ENCODE assay signal across 12 cellular contexts in the genomic region with DNA sequence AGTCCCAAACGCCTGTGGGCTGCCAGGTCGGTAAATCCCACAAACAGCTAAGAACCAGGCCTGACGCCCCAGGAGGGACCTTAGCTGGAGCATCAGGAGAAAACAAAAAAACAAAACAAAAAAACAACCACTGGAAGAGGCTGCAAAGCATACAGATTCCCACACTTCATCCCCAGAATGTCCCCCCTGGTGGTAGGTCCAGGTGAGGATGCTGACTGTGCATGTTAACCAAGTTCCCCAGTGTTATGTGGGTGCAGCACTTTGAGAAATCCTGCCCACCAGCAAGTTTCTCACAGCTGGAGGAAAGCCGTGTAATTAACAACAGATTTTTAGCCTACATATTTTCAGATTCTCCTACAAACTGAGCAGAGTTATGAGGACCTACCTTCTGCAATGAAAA. TPM values are rescaled to one million over a fixed set of nuclear protein-coding genes. Genes with fewer than 3 reads are reported as not detected.
DNase-seq lines count a peak whose midpoint lies in the region; FAIRE-seq and TF ChIP-seq lines count a peak whose summit lies in the region.
"Had no signal": no experiment of that assay in that cellular context is flagged by ENCODE, and none has a peak within 500 bp of the region (broad histone marks: within the 10 kb centered on the region; RNA-seq: fewer than 3 reads in every experiment).

No MANE protein-coding gene starts in this region.

- TF ChIP-seq CTCF in bronchial epithelial cell (IDR thresholded peaks at IDR 0.05; ENCODE audit: insufficient read depth, low read length, severe bottlenecking) (peak; percentile 20), osteocyte (IDR thresholded peaks at IDR 0.05) (peak; percentile 21)

- CTCF ChIA-PET in activated naive CD4-positive, alpha-beta T cell treated with anti-CD3 and anti-CD28 coated beads, Interleukin-2, amount 10 ng/mL, durations not matched to agents 7 days and 5 days (lab: Charles Lee), result interaction anchor here (1.0 to 1.2 kb wide), 3 partner anchors 14 to 33 kb away, joined by 3 to 4 read pairs (median 3); no protein-coding TSS in a partner anchor

- no peaks in the 10 kb centered on the region for H3K9me3 Mint-ChIP-seq in activated naive CD4-positive, alpha-beta T cell treated with anti-CD3 and anti-CD28 coated beads, Interleukin-2, amount 10 ng/mL, durations not matched to agents 7 days and 5 days
- no peaks in the 10 kb centered on the region for H3K9me3 Mint-ChIP-seq in osteocyte (ENCODE audit: unreplicated experiment)

- FAIRE-seq in bronchial epithelial cell (lab: Jason Lieb, UNC), result no peak

- no peaks in the 10 kb centered on the region for H3K27me3 ChIP-seq in bronchial epithelial cell (ENCODE audit: control insufficient read depth, insufficient read depth, low read length)
- H3K27me3 ChIP-seq: BLaER1 treated with 17β-estradiol and CSF1 and Interleukin-3, amounts not matched to agents 10 nM and 100 nM had no signal

- H3K36me3 ChIP-seq in bronchial epithelial cell (ENCODE audit: control insufficient read depth, insufficient read depth, low read length), result no peaks in the 10 kb centered on the region
- H3K36me3 ChIP-seq: prostate gland, tibial artery had no signal

- peaks cover 47% of the 10 kb centered on the region for H3K36me3 Mint-ChIP-seq in activated naive CD4-positive, alpha-beta T cell treated with anti-CD3 and anti-CD28 coated beads, Interleukin-2, amount 10 ng/mL, durations not matched to agents 7 days and 5 days
- H3K36me3 Mint-ChIP-seq in osteocyte (ENCODE audit: unreplicated experiment), result peaks cover 4% of the 10 kb centered on the region

- peak overlapping the region; percentile 39 for H3K27ac Mint-ChIP-seq in activated naive CD4-positive, alpha-beta T cell treated with anti-CD3 and anti-CD28 coated beads, Interleukin-2, amount 10 ng/mL, durations not matched to agents 7 days and 5 days
- H3K27ac Mint-ChIP-seq in osteocyte (ENCODE audit: unreplicated experiment), result no peak overlapping the region

- no peak overlapping the region for H3K4me3 ChIP-seq in bronchial epithelial cell (ENCODE audit: low read depth, low read length)
- H3K4me3 ChIP-seq: BLaER1 treated with 17β-estradiol and CSF1 and Interleukin-3, amounts not matched to agents 10 nM and 100 nM; prostate gland; tibial artery had no signal

- no peaks in the 10 kb centered on the region for H3K27me3 Mint-ChIP-seq in activated naive CD4-positive, alpha-beta T cell treated with anti-CD3 and anti-CD28 coated beads, Interleukin-2, amount 10 ng/mL, durations not matched to agents 7 days and 5 days
- no peaks in the 10 kb centered on the region for H3K27me3 Mint-ChIP-seq in osteocyte (ENCODE audit: unreplicated experiment)

- no peak overlapping the region for H3K4me3 Mint-ChIP-seq in activated naive CD4-positive, alpha-beta T cell treated with anti-CD3 and anti-CD28 coated beads, Interleukin-2, amount 10 ng/mL, durations not matched to agents 7 days and 5 days
- H3K4me3 Mint-ChIP-seq in osteocyte (ENCODE audit: unreplicated experiment), result no peak overlapping the region

- H3K4me1 Mint-ChIP-seq in activated naive CD4-positive, alpha-beta T cell treated with anti-CD3 and anti-CD28 coated beads, Interleukin-2, amount 10 ng/mL, durations not matched to agents 7 days and 5 days, result peaks cover 43% of the 10 kb centered on the region
- peaks cover 54% of the 10 kb centered on the region for H3K4me1 Mint-ChIP-seq in osteocyte (ENCODE audit: unreplicated experiment)

- DNase-seq in activated naive CD4-positive, alpha-beta T cell treated with anti-CD3 and anti-CD28 coated beads, Interleukin-2, amount 10 ng/mL, durations not matched to agents 7 days and 5 days, result peak; percentile 28
- no peak for DNase-seq in activated naive CD4-positive, alpha-beta T cell (lab: John Stamatoyannopoulos, UW)
- DNase-seq in HuH-7.5 (ENCODE audit: low spot score) (peak; percentile 16), bronchial epithelial cell (ENCODE audit: low read depth) (no peak), osteocyte (ENCODE audit: extremely low spot score, unreplicated experiment) (no peak), midbrain (lab: John Stamatoyannopoulos, UW) (no peak)
- no peak for DNase-seq in stimulated activated CD4-positive, alpha-beta T cell treated with anti-CD3 and anti-CD28 coated beads, Interleukin-4, amount 100 ng/mL, for 4 hours
- DNase-seq in stimulated activated CD4-positive, alpha-beta T cell treated with anti-CD3 and anti-CD28 coated beads, Interleukin-4, amount 100 ng/mL, for 1 hour, result no peak
- DNase-seq: anterior cingulate cortex, tibial artery had no signal

RNA-seq across cellular contexts. Expression of gene ST3GAL5, which starts 15.1 kb away (rescaled TPM):
- 2.6 and 29.7 TPM in 2 replicates for total RNA-seq in bronchial epithelial cell
- 42.2 and 43.6 TPM in 2 replicates for total RNA-seq in osteocyte

Comparison
In these comparisons a context has a peak if more than half of its experiments do, and no peak if none do; other contexts are left out.
1. DNase-seq: peak in activated naive CD4-positive, alpha-beta T cell treated with anti-CD3 and anti-CD28 coated beads, Interleukin-2, amount 10 ng/mL, durations not matched to agents 7 days and 5 days (single experiment) and HuH-7.5 (single experiment); none in activated naive CD4-positive, alpha-beta T cell (0 of 4), bronchial epithelial cell (single experiment), osteocyte (single experiment), stimulated activated CD4-positive, alpha-beta T cell treated with anti-CD3 and anti-CD28 coated beads, Interleukin-4, amount 100 ng/mL, for 4 hours (0 of 2), midbrain (single experiment) and stimulated activated CD4-positive, alpha-beta T cell treated with anti-CD3 and anti-CD28 coated beads, Interleukin-4, amount 100 ng/mL, for 1 hour (single experiment).